Comparison of ENCODE assay signal across 14 cellular contexts in genomic region chr22:22820626-22821025, GRCh38.
A peak's percentile ranks its signal among the peaks of the same experiment; 100 is the strongest.
DNase-seq lines count a peak whose midpoint lies in the region; ATAC-seq and TF ChIP-seq lines count a peak whose summit lies in the region.
"Had no signal": no experiment of that assay in that cellular context is flagged by ENCODE, and none has a peak within 500 bp of the region (broad histone marks: within the 10 kb centered on the region; RNA-seq: fewer than 3 reads in every experiment).

No MANE protein-coding gene starts in this region.

- POLR2A ChIA-PET in CD4-positive, alpha-beta memory T cell (lab: Charles Lee; ENCODE audit: partially characterized antibody): interaction anchor here (0.9 to 15.8 kb wide), 13 partner anchors 10 to 324 kb away, joined by 3 to 250 read pairs (median 24); partner anchors contain the start of gene RAB36

- DNase-seq in activated CD4-positive, alpha-beta T cell treated with anti-CD3 and anti-CD28 coated beads, Interleukin-2, amount 10 ng/mL, durations not matched to agents 24 days and 14 days: peak; percentile 87
- DNase-seq in activated CD4-positive, alpha-beta T cell treated with anti-CD3 and anti-CD28 coated beads for 48 hours: no peak
- DNase-seq in CD4-positive, alpha-beta memory T cell: peak; percentile 67 to 77 (median 69)
- peak; percentile 31 to 38 for DNase-seq in activated T-cell treated with anti-CD3 and anti-CD28 coated beads, Interleukin-2, amount 50 U/mL, for 72 hours
- no peak for DNase-seq in naive B cell
- DNase-seq in BE2C: no peak
- DNase-seq: anterior cingulate cortex, colonic mucosa, heart right ventricle, kidney glomerular epithelial cell, NCI-H774 had no signal

- intact Hi-C loops in activated CD4-positive, alpha-beta T cell treated with anti-CD3 and anti-CD28 coated beads, Interleukin-2, amount 10 ng/mL, durations not matched to agents 24 days and 14 days (cut with micrococcal nuclease): loop anchor here (1.0 kb wide), 1 partner anchor 15 kb away; no protein-coding TSS in a partner anchor
- intact Hi-C loops in CD4-positive, alpha-beta memory T cell (cut with micrococcal nuclease): no loop called here

- peaks cover 3% of the 10 kb centered on the region for H3K27me3 Mint-ChIP-seq in activated CD4-positive, alpha-beta T cell treated with anti-CD3 and anti-CD28 coated beads, Interleukin-2, amount 10 ng/mL, durations not matched to agents 24 days and 14 days
- no peaks in the 10 kb centered on the region for H3K27me3 Mint-ChIP-seq in CD4-positive, alpha-beta memory T cell
- no peaks in the 10 kb centered on the region for H3K27me3 Mint-ChIP-seq in activated T-cell treated with anti-CD3 and anti-CD28 coated beads, Interleukin-2, amount 50 U/mL, for 72 hours (ENCODE audit: low read depth)
- H3K27me3 Mint-ChIP-seq in naive B cell: peaks cover 7 to 16% (median 13%) of the 10 kb centered on the region in 3 donors

- H3K4me3 ChIP-seq in CD4-positive, alpha-beta memory T cell (ENCODE audit: low read length in 2 of 2): peak overlapping the region; percentile 1 to 62
- no peak overlapping the region for H3K4me3 ChIP-seq in BE2C (ENCODE audit: low read depth, low read length)
- H3K4me3 ChIP-seq: colonic mucosa, heart right ventricle had no signal

- no peaks in the 10 kb centered on the region for H3K36me3 Mint-ChIP-seq in activated CD4-positive, alpha-beta T cell treated with anti-CD3 and anti-CD28 coated beads, Interleukin-2, amount 10 ng/mL, durations not matched to agents 24 days and 14 days (ENCODE audit: low read depth)
- H3K36me3 Mint-ChIP-seq in CD4-positive, alpha-beta memory T cell: no peaks in the 10 kb centered on the region
- H3K36me3 Mint-ChIP-seq in activated T-cell treated with anti-CD3 and anti-CD28 coated beads, Interleukin-2, amount 50 U/mL, for 72 hours (ENCODE audit: insufficient read depth in 2 of 2): no peaks in the 10 kb centered on the region
- H3K36me3 Mint-ChIP-seq in naive B cell: no peaks in the 10 kb centered on the region

- H3K27ac ChIP-seq in CD4-positive, alpha-beta memory T cell (ENCODE audit: low read depth, low read length): peak overlapping the region; percentile 58
- H3K27ac ChIP-seq: colonic mucosa had no signal

- TF ChIP-seq CTCF in BE2C (IDR thresholded peaks at IDR 0.05; ENCODE audit: low read depth, low read length): no peak

- peaks cover 81% of the 10 kb centered on the region for H3K4me1 Mint-ChIP-seq in activated CD4-positive, alpha-beta T cell treated with anti-CD3 and anti-CD28 coated beads, Interleukin-2, amount 10 ng/mL, durations not matched to agents 24 days and 14 days
- H3K4me1 Mint-ChIP-seq in CD4-positive, alpha-beta memory T cell: peaks cover 83 to 99% (median 92%) of the 10 kb centered on the region in 4 donors
- H3K4me1 Mint-ChIP-seq in activated T-cell treated with anti-CD3 and anti-CD28 coated beads, Interleukin-2, amount 50 U/mL, for 72 hours (ENCODE audit: low read depth): peaks cover 81% of the 10 kb centered on the region
- peaks cover 58 to 73% (median 67%) of the 10 kb centered on the region in 3 donors for H3K4me1 Mint-ChIP-seq in naive B cell

- H3K36me3 ChIP-seq in CD4-positive, alpha-beta memory T cell (ENCODE audit: insufficient read depth, low read length): no peaks in the 10 kb centered on the region
- H3K36me3 ChIP-seq in BE2C: no peaks in the 10 kb centered on the region
- H3K36me3 ChIP-seq: colonic mucosa, heart right ventricle had no signal

- peaks cover 96% of the 10 kb centered on the region for H3K4me1 ChIP-seq in CD4-positive, alpha-beta memory T cell (ENCODE audit: insufficient read depth, low read length)
- H3K4me1 ChIP-seq in BE2C: no peaks in the 10 kb centered on the region
- H3K4me1 ChIP-seq: colonic mucosa had no signal

- peak overlapping the region; percentile 86 for H3K27ac Mint-ChIP-seq in activated CD4-positive, alpha-beta T cell treated with anti-CD3 and anti-CD28 coated beads, Interleukin-2, amount 10 ng/mL, durations not matched to agents 24 days and 14 days
- peak overlapping the region; percentile 88 to 97 (median 96) for H3K27ac Mint-ChIP-seq in CD4-positive, alpha-beta memory T cell
- H3K27ac Mint-ChIP-seq in activated T-cell treated with anti-CD3 and anti-CD28 coated beads, Interleukin-2, amount 50 U/mL, for 72 hours: peak overlapping the region; percentile 26
- peak overlapping the region in 1 of 6 donors; percentile 61 for H3K27ac Mint-ChIP-seq in naive B cell
- H3K27ac Mint-ChIP-seq: progenitor cell of endocrine pancreas had no signal

- CTCF ChIA-PET in CD4-positive, alpha-beta memory T cell (lab: Charles Lee; ENCODE audit: partially characterized antibody): interaction anchor here (0.8 to 20.9 kb wide), 8 partner anchors 8 to 66 kb away, joined by 3 to 560 read pairs (median 16); no protein-coding TSS in a partner anchor

- peak; percentile 80 to 87 for ATAC-seq in activated T-cell treated with anti-CD3 and anti-CD28 coated beads, Interleukin-2, amount 50 U/mL, for 72 hours (replicated peaks in 1 of 2)
- ATAC-seq in naive B cell (ENCODE audit: low read depth in 2 of 2) (no peak), GM18870 (IDR thresholded peaks at IDR 0.05; ENCODE audit: unreplicated experiment) (no peak), GM21390 (IDR thresholded peaks at IDR 0.05; ENCODE audit: unreplicated experiment) (no peak)

- H3K9me3 Mint-ChIP-seq in activated CD4-positive, alpha-beta T cell treated with anti-CD3 and anti-CD28 coated beads, Interleukin-2, amount 10 ng/mL, durations not matched to agents 24 days and 14 days: no peaks in the 10 kb centered on the region
- peaks cover 0 to 4% (median 0%) of the 10 kb centered on the region in 8 donors for H3K9me3 Mint-ChIP-seq in CD4-positive, alpha-beta memory T cell
- H3K9me3 Mint-ChIP-seq in activated T-cell treated with anti-CD3 and anti-CD28 coated beads, Interleukin-2, amount 50 U/mL, for 72 hours: no peaks in the 10 kb centered on the region
- H3K9me3 Mint-ChIP-seq in naive B cell: no peaks in the 10 kb centered on the region

- no peaks in the 10 kb centered on the region for H3K27me3 ChIP-seq in CD4-positive, alpha-beta memory T cell (ENCODE audit: insufficient read depth, low read length)
- peaks cover 4% of the 10 kb centered on the region for H3K27me3 ChIP-seq in BE2C
- H3K27me3 ChIP-seq: colonic mucosa had no signal

- no peaks in the 10 kb centered on the region for H3K9me3 ChIP-seq in CD4-positive, alpha-beta memory T cell (ENCODE audit: control insufficient read depth in 1 of 2, low read length in 2 of 2)
- H3K9me3 ChIP-seq in BE2C: no peaks in the 10 kb centered on the region
- H3K9me3 ChIP-seq: colonic mucosa, heart right ventricle had no signal

- H3K4me3 Mint-ChIP-seq in activated CD4-positive, alpha-beta T cell treated with anti-CD3 and anti-CD28 coated beads, Interleukin-2, amount 10 ng/mL, durations not matched to agents 24 days and 14 days: peak overlapping the region; percentile 77
- H3K4me3 Mint-ChIP-seq in CD4-positive, alpha-beta memory T cell: peak overlapping the region; percentile 76 to 91 (median 81)
- peak overlapping the region; percentile 12 to 41 for H3K4me3 Mint-ChIP-seq in activated T-cell treated with anti-CD3 and anti-CD28 coated beads, Interleukin-2, amount 50 U/mL, for 72 hours
- peak overlapping the region in 5 of 8 donors; percentile 16 to 42 (median 37) for H3K4me3 Mint-ChIP-seq in naive B cell

Comparison
In these comparisons a context has a peak if more than half of its experiments do, and no peak if none do; other contexts are left out.
1. DNase-seq: peak in activated CD4-positive, alpha-beta T cell treated with anti-CD3 and anti-CD28 coated beads, Interleukin-2, amount 10 ng/mL, durations not matched to agents 24 days and 14 days (single experiment), CD4-positive, alpha-beta memory T cell (5 of 5) and activated T-cell treated with anti-CD3 and anti-CD28 coated beads, Interleukin-2, amount 50 U/mL, for 72 hours (2 of 2); none in activated CD4-positive, alpha-beta T cell treated with anti-CD3 and anti-CD28 coated beads for 48 hours (single experiment), naive B cell (single experiment) and BE2C (single experiment).
2. H3K4me3 Mint-ChIP-seq: peak in every context shown above with its lines; median percentile 81 in CD4-positive, alpha-beta memory T cell; 77 in activated CD4-positive, alpha-beta T cell treated with anti-CD3 and anti-CD28 coated beads, Interleukin-2, amount 10 ng/mL, durations not matched to agents 24 days and 14 days; 37 in naive B cell; 26 in activated T-cell treated with anti-CD3 and anti-CD28 coated beads, Interleukin-2, amount 50 U/mL, for 72 hours.
3. ATAC-seq: peak in activated T-cell treated with anti-CD3 and anti-CD28 coated beads, Interleukin-2, amount 50 U/mL, for 72 hours (2 of 2); none in naive B cell (0 of 2), GM18870 (single experiment) and GM21390 (single experiment).